Comparison of ENCODE assay signal across 16 cellular contexts in genomic region chr9:72542917-72543316, GRCh38. TPM values are rescaled to one million over a fixed set of nuclear protein-coding genes. Genes with fewer than 3 reads are reported as not detected.
DNase-seq lines count a peak whose midpoint lies in the region; ATAC-seq and TF ChIP-seq lines count a peak whose summit lies in the region.
"Had no signal": no experiment of that assay in that cellular context is flagged by ENCODE, and none has a peak within 500 bp of the region (broad histone marks: within the 10 kb centered on the region; RNA-seq: fewer than 3 reads in every experiment).

No MANE protein-coding gene starts in this region.

- CTCF ChIA-PET in MCF 10A (lab: Yijun Ruan, JAX), result interaction anchor here (1.3 kb wide), 1 partner anchor 262 kb away, joined by 5 read pairs; no protein-coding TSS in a partner anchor

- peak overlapping the region; percentile 72 for H3K27ac Mint-ChIP-seq in MCF 10A (ENCODE audit: low read depth, unreplicated experiment)
- H3K27ac Mint-ChIP-seq: T-cell had no signal

- peaks cover 0 to 7% of the 10 kb centered on the region in 2 donors for H3K4me1 ChIP-seq in breast epithelium
- H3K4me1 ChIP-seq: heart left ventricle had no signal

- TF ChIP-seq POLR2A in breast epithelium (IDR thresholded peaks at IDR 0.05), result no peak

- H3K4me3 Mint-ChIP-seq in MCF 10A (ENCODE audit: unreplicated experiment), result no peak overlapping the region
- H3K4me3 Mint-ChIP-seq: T-cell had no signal

- no peak for DNase-seq in MCF 10A (ENCODE audit: unreplicated experiment)
- DNase-seq in breast epithelium (ENCODE audit: low spot score in 2 of 2), result no peak
- no peak for DNase-seq in epithelial cell of prostate (ENCODE audit: low read depth, low spot score)
- DNase-seq in NCI-H2227 treated with DMSO at 0.1 percent for 48 hours (lab: John Stamatoyannopoulos, UW), result no peak
- no peak for DNase-seq in cardiac septum (ENCODE audit: low spot score)
- DNase-seq in A172 (ENCODE audit: low spot score), result no peak
- DNase-seq: central memory CD4-positive, alpha-beta T cell; heart left ventricle; lower lobe of right lung; NCI-H2029; NCI-H446 treated with DMSO at 0.1 percent for 48 hours; occipital lobe; stimulated activated CD4-positive, alpha-beta T cell treated with anti-CD3 and anti-CD28 coated beads, Interleukin-15, amount 100 ng/mL, for 24 hours; T-cell had no signal

- no peak overlapping the region for H3K4me3 ChIP-seq in breast epithelium
- H3K4me3 ChIP-seq: heart left ventricle, lower lobe of right lung had no signal

- POLR2A ChIA-PET in MCF 10A (lab: Yijun Ruan, JAX), result interaction anchor here (0.8 to 5.2 kb wide), 9 partner anchors 9 to 179 kb away, joined by 3 to 74 read pairs (median 11); partner anchors contain the start of gene ZFAND5

- TF ChIP-seq CTCF in MCF 10A (IDR thresholded peaks at IDR 0.05; ENCODE audit: unreplicated experiment) (no peak), breast epithelium (IDR thresholded peaks at IDR 0.05) (no peak), VCaP (conservative IDR thresholded peaks at IDR 0.05) (no peak)

- no peak overlapping the region for H3K27ac ChIP-seq in breast epithelium
- peak overlapping the region; percentile 80; the same call in 1 of the 2 replicates for H3K27ac ChIP-seq in VCaP
- H3K27ac ChIP-seq in epithelial cell of prostate, result peak overlapping the region; percentile 93
- H3K27ac ChIP-seq: heart left ventricle, lower lobe of right lung had no signal

- no peaks in the 10 kb centered on the region for H3K36me3 Mint-ChIP-seq in MCF 10A (ENCODE audit: insufficient read depth, unreplicated experiment)
- H3K36me3 Mint-ChIP-seq: T-cell had no signal

- intact Hi-C loops in MCF 10A (cut with micrococcal nuclease) (loop anchor here (5.0 kb wide), 2 partner anchors 44 to 66 kb away; no protein-coding TSS in a partner anchor), breast epithelium (cut with DNase I; ENCODE audit: low total_unique reads) (no loop called here), cardiac septum (cut with DNase I) (no loop called here)

- ATAC-seq in HG03342 (IDR thresholded peaks at IDR 0.05; ENCODE audit: unreplicated experiment), result no peak
- ATAC-seq: heart left ventricle, lower lobe of right lung, T-cell had no signal

- H3K4me1 Mint-ChIP-seq in MCF 10A (ENCODE audit: insufficient read depth, unreplicated experiment), result peaks cover 39% of the 10 kb centered on the region
- H3K4me1 Mint-ChIP-seq: T-cell had no signal

- no peaks in the 10 kb centered on the region for H3K9me3 Mint-ChIP-seq in MCF 10A (ENCODE audit: unreplicated experiment)
- H3K9me3 Mint-ChIP-seq: T-cell had no signal

- no peaks in the 10 kb centered on the region for H3K36me3 ChIP-seq in breast epithelium
- H3K36me3 ChIP-seq: heart left ventricle, lower lobe of right lung had no signal

- no peaks in the 10 kb centered on the region for H3K27me3 Mint-ChIP-seq in MCF 10A (ENCODE audit: insufficient read depth, unreplicated experiment)
- H3K27me3 Mint-ChIP-seq: T-cell had no signal

- BruUV-seq in MCF 10A (replicated peaks; lab: Mats Ljungman, UMichigan), result no TSS peak

- H3K9me3 ChIP-seq in breast epithelium, result no peaks in the 10 kb centered on the region
- H3K9me3 ChIP-seq: heart left ventricle, lower lobe of right lung had no signal

- H3K27me3 ChIP-seq in breast epithelium, result no peaks in the 10 kb centered on the region
- H3K27me3 ChIP-seq: heart left ventricle had no signal

RNA-seq across cellular contexts. Expression of gene TMC1, which starts 21.5 kb away (rescaled TPM):
- not detected in 2 replicates for total RNA-seq in MCF 10A (2022)
- total RNA-seq in breast epithelium, result under 1 TPM in 2 of 3 donors, not detected in 1; under 0.01 to 0.16 TPM
- 0.27 TPM for total RNA-seq in cardiac septum
- total RNA-seq in A172 (2014; rRNA removed; shearing (Covaris generic)), result not detected in 2 replicates
- total RNA-seq: lower lobe of right lung, T-cell had no signal

Comparison
In these comparisons a context has a peak if more than half of its experiments do, and no peak if none do; other contexts are left out.
1. H3K27ac ChIP-seq: peak in VCaP (single experiment) and epithelial cell of prostate (single experiment); none in breast epithelium (0 of 2).